20 cellular contexts compared by ENCODE assay signal in genomic region chr14:31181271-31181670, GRCh38.
"Had no signal": no experiment of that assay in that cellular context is flagged by ENCODE, and none has a peak within 500 bp of the region (broad histone marks: within the 10 kb centered on the region; RNA-seq: fewer than 3 reads in every experiment).

No MANE protein-coding gene starts in this region.

- H3K27me3 ChIP-seq: dorsolateral prefrontal cortex, esophagus muscularis mucosa, gastrocnemius medialis, heart right ventricle, neural progenitor cell, ovary, right atrium auricular region, suprapubic skin, thyroid gland had no signal

- H3K4me2 ChIP-seq: neural progenitor cell had no signal

- H3K9me3 ChIP-seq: esophagus muscularis mucosa, gastrocnemius medialis, heart right ventricle, ovary, right atrium auricular region, suprapubic skin, thyroid gland had no signal

- H3K27ac Mint-ChIP-seq: neural progenitor cell, type B pancreatic cell had no signal

- H2AFZ ChIP-seq: neural progenitor cell had no signal

- H3K4me3 ChIP-seq: dorsolateral prefrontal cortex, esophagus muscularis mucosa, gastrocnemius medialis, heart right ventricle, neural progenitor cell, ovary, right atrium auricular region, suprapubic skin, thyroid gland had no signal

- H3K27me3 Mint-ChIP-seq: naive thymus-derived CD4-positive, alpha-beta T cell; type B pancreatic cell had no signal

- DNase-seq: cortex of kidney; dorsolateral prefrontal cortex; effector memory CD4-positive, alpha-beta T cell; gastrocnemius medialis; heart right ventricle; hypothalamus; kidney glomerular epithelial cell; naive thymus-derived CD4-positive, alpha-beta T cell; nucleus accumbens; ovary; small intestine; stimulated activated CD4-positive, alpha-beta T cell treated with anti-CD3 and anti-CD28 coated beads, Interleukin-12 subunit alpha, Interleukin-12 subunit beta, amount 100 ng/mL, for 4 hours; stimulated activated naive CD4-positive, alpha-beta T cell treated with Interleukin-2 at 50 U/mL for 16 hours; thyroid gland had no signal

- H3K36me3 ChIP-seq: neural progenitor cell, ovary had no signal

- H3K27ac ChIP-seq: epithelial cell of prostate, esophagus muscularis mucosa, gastrocnemius medialis, heart right ventricle, neural progenitor cell, ovary, right atrium auricular region, suprapubic skin, thyroid gland had no signal

- ATAC-seq: gastrocnemius medialis; heart right ventricle; naive thymus-derived CD4-positive, alpha-beta T cell had no signal

- H3K4me1 Mint-ChIP-seq: neural progenitor cell had no signal

- H3K4me1 ChIP-seq: neural progenitor cell, right atrium auricular region, suprapubic skin had no signal

- H3K4me3 Mint-ChIP-seq: naive thymus-derived CD4-positive, alpha-beta T cell; neural progenitor cell; type B pancreatic cell had no signal

- H3K9ac ChIP-seq: neural progenitor cell had no signal

- H3K9me3 Mint-ChIP-seq: naive thymus-derived CD4-positive, alpha-beta T cell; neural progenitor cell; type B pancreatic cell had no signal
